ENCODE assay signal across 25 cellular contexts in the genomic region with DNA sequence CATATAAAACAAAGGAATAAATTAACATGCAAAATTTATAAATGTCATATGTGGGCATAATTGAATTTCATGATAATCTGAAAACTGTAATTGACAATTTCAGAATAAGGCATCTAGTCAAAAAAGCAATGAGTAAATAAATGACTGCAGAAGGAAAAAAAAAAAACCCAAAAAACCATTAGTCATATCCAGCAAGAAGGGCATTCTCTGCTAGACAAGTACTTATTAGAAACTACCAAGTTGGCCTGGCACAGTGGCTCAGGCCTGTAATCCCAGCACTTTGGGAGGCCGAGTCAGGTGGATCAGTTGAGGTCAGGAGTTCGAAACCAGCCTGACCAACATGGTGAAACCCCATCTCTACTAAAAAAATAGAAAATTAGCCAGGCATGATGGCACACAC.
"Had no signal": no experiment of that assay in that cellular context is flagged by ENCODE, and none has a peak within 500 bp of the region (broad histone marks: within the 10 kb centered on the region; RNA-seq: fewer than 3 reads in every experiment).

No MANE protein-coding gene starts in this region.

- H3K4me3 ChIP-seq: colonic mucosa, coronary artery, dorsolateral prefrontal cortex, esophagus muscularis mucosa, esophagus squamous epithelium, gastrocnemius medialis, gastroesophageal sphincter, heart left ventricle, heart right ventricle had no signal

- H3K27me3 Mint-ChIP-seq: dendritic cell treated with granulocyte-macrophage colony-stimulating factor and Interleukin-4, amounts not matched to agents 40 ng/mL and 50 ng/mL, for 4 days; effector memory CD8-positive, alpha-beta T cell had no signal

- H3K4me3 Mint-ChIP-seq: dendritic cell treated with granulocyte-macrophage colony-stimulating factor and Interleukin-4, amounts not matched to agents 40 ng/mL and 50 ng/mL, for 4 days; effector memory CD8-positive, alpha-beta T cell; endodermal cell had no signal

- H3K27ac Mint-ChIP-seq: dendritic cell treated with granulocyte-macrophage colony-stimulating factor and Interleukin-4, amounts not matched to agents 40 ng/mL and 50 ng/mL, for 4 days; effector memory CD8-positive, alpha-beta T cell; endodermal cell had no signal

- H3K27me3 ChIP-seq: colonic mucosa, dorsolateral prefrontal cortex, esophagus muscularis mucosa, esophagus squamous epithelium, foreskin keratinocyte, gastrocnemius medialis, gastroesophageal sphincter, heart left ventricle, heart right ventricle had no signal

- ATAC-seq: effector memory CD8-positive, alpha-beta T cell; esophagus mucosa; foreskin keratinocyte; gastrocnemius medialis; gastroesophageal sphincter; heart left ventricle; heart right ventricle had no signal

- H3K27ac ChIP-seq: colonic mucosa, coronary artery, dorsolateral prefrontal cortex, epithelial cell of prostate, esophagus muscularis mucosa, esophagus squamous epithelium, foreskin keratinocyte, gastrocnemius medialis, gastroesophageal sphincter, heart left ventricle, heart right ventricle had no signal

- H3K36me3 ChIP-seq: colonic mucosa had no signal

- DNase-seq: colonic mucosa; cortex of kidney; dermis blood vessel endothelial cell; dorsolateral prefrontal cortex; effector CD4-positive, alpha-beta T cell; effector CD8-positive, alpha-beta T cell; effector memory CD4-positive, alpha-beta T cell; effector memory CD8-positive, alpha-beta T cell; endodermal cell; erythroblast; esophagus squamous epithelium; foreskin fibroblast; foreskin keratinocyte; foreskin melanocyte; gastrocnemius medialis; glutamatergic neuron; head of caudate nucleus; heart left ventricle; heart right ventricle had no signal

- H3K9me3 Mint-ChIP-seq: dendritic cell treated with granulocyte-macrophage colony-stimulating factor and Interleukin-4, amounts not matched to agents 40 ng/mL and 50 ng/mL, for 4 days; effector memory CD8-positive, alpha-beta T cell had no signal

- H3K4me1 ChIP-seq: colonic mucosa, esophagus muscularis mucosa, esophagus squamous epithelium, foreskin keratinocyte, gastrocnemius medialis, gastroesophageal sphincter, heart left ventricle, heart right ventricle had no signal

- H3K9me3 ChIP-seq: colonic mucosa, esophagus muscularis mucosa, esophagus squamous epithelium, gastrocnemius medialis, gastroesophageal sphincter, heart left ventricle, heart right ventricle had no signal

- H3K4me1 Mint-ChIP-seq: endodermal cell had no signal
